ENCODE assay signal across 8 cellular contexts in genomic region chr10:72692897-72693598, GRCh38. TPM values are rescaled to one million over a fixed set of nuclear protein-coding genes. Genes with fewer than 3 reads are reported as not detected.
DNase-seq lines count a peak whose midpoint lies in the region; ATAC-seq and TF ChIP-seq lines count a peak whose summit lies in the region.

No MANE protein-coding gene starts in this region.

- no peaks in the 10 kb centered on the region for H3K36me3 ChIP-seq in IMR-90 (ENCODE audit: control insufficient read depth, insufficient read depth, low read length)

- TF ChIP-seq CTCF in IMR-90 (conservative IDR thresholded peaks at IDR 0.05; ENCODE audit: low read depth, low read length), result no peak

- peak overlapping the region; percentile 68 for H3K27ac Mint-ChIP-seq in activated naive CD8-positive, alpha-beta T cell
- peak overlapping the region; percentile 68 to 77 (median 70) for H3K27ac Mint-ChIP-seq in immature natural killer cell
- H3K27ac Mint-ChIP-seq in stimulated activated naive CD8-positive, alpha-beta T cell treated with anti-CD3 and anti-CD28 coated beads, Interleukin-15, Interleukin-2, amounts not matched to agents 100 ng/mL and 50 ng/mL, for 24 hours, result peak overlapping the region; percentile 81

- in situ Hi-C loops in IMR-90 (cut with MboI; ENCODE audit: low sequenced_read_pairs), result loop anchor here (5.0 kb wide), 1 partner anchor 139 kb away; no protein-coding TSS in a partner anchor

- peak; percentile 16 for DNase-seq in NCI-H510A treated with DMSO at 0.1 percent for 48 hours (lab: John Stamatoyannopoulos, UW)
- no peak for DNase-seq in NCI-H510A (lab: John Stamatoyannopoulos, UW)
- peak; percentile 18 for DNase-seq in IMR-90
- peak in 1 of 3 donors; percentile 35 for DNase-seq in immature natural killer cell
- DNase-seq in cerebellum (ENCODE audit: low spot score), result no peak
- no peak for DNase-seq in NCI-H1694 (lab: John Stamatoyannopoulos, UW)

- no peaks in the 10 kb centered on the region for H3K36me3 Mint-ChIP-seq in activated naive CD8-positive, alpha-beta T cell
- no peaks in the 10 kb centered on the region for H3K36me3 Mint-ChIP-seq in immature natural killer cell
- no peaks in the 10 kb centered on the region for H3K36me3 Mint-ChIP-seq in stimulated activated naive CD8-positive, alpha-beta T cell treated with anti-CD3 and anti-CD28 coated beads, Interleukin-15, Interleukin-2, amounts not matched to agents 100 ng/mL and 50 ng/mL, for 24 hours (ENCODE audit: low read depth)

- H3K18ac ChIP-seq in IMR-90 (ENCODE audit: low read depth, low read length), result peak overlapping the region; percentile 14

- dilution Hi-C loops in IMR-90 (cut with HindIII; ENCODE audit: low sequenced_read_pairs, unreplicated experiment), result no loop called here

- peak overlapping the region; percentile 47 to 81; a peak in 3 of 4 replicates for H4K8ac ChIP-seq in IMR-90 (ENCODE audit: low read depth in 2 of 2, low read length in 2 of 2)

- POLR2A ChIA-PET in IMR-90 (lab: Charles Lee; ENCODE audit: unreplicated experiment), result interaction anchor here (0.6 to 0.7 kb wide), 2 partner anchors 140 to 168 kb away, joined by 3 to 4 read pairs; no protein-coding TSS in a partner anchor

- H3K4me3 Mint-ChIP-seq in activated naive CD8-positive, alpha-beta T cell, result peak overlapping the region; percentile 86
- peak overlapping the region; percentile 83 to 93 (median 91) for H3K4me3 Mint-ChIP-seq in immature natural killer cell
- peak overlapping the region; percentile 91 for H3K4me3 Mint-ChIP-seq in stimulated activated naive CD8-positive, alpha-beta T cell treated with anti-CD3 and anti-CD28 coated beads, Interleukin-15, Interleukin-2, amounts not matched to agents 100 ng/mL and 50 ng/mL, for 24 hours

- peaks cover 22 to 48% of the 10 kb centered on the region in 2 experiments; a peak in 3 of 4 replicates for H3K79me1 ChIP-seq in IMR-90 (ENCODE audit: low read depth in 1 of 2, low read length in 2 of 2)

- H3K14ac ChIP-seq in IMR-90 (replicated peaks; ENCODE audit: low read depth, low read length), result peak overlapping the region; percentile 93

- H3K23ac ChIP-seq in IMR-90 (ENCODE audit: low read depth, low read length), result peak overlapping the region; percentile 99

- intact Hi-C loops in IMR-90 (cut with micrococcal nuclease), result loop anchor here (2.0 to 5.0 kb wide), 2 partner anchors 316 to 328 kb away; no protein-coding TSS in a partner anchor

- H3K27ac ChIP-seq in IMR-90 (ENCODE audit: insufficient read depth, low read length), result peak overlapping the region; percentile 83

- H3K4ac ChIP-seq in IMR-90 (ENCODE audit: low read depth, low read length), result peak overlapping the region; percentile 97

- CTCF ChIA-PET in IMR-90 (lab: Yijun Ruan, JAX), result interaction anchor here (0.9 to 1.5 kb wide), 2 partner anchors 117 to 141 kb away, joined by 3 to 5 read pairs; no protein-coding TSS in a partner anchor

- H2BK5ac ChIP-seq in IMR-90 (ENCODE audit: low read depth, low read length, poor library complexity, severe bottlenecking), result peak overlapping the region; percentile 65

- H3K4me2 ChIP-seq in IMR-90 (ENCODE audit: low read depth, low read length), result peak overlapping the region; percentile 98

- H2BK20ac ChIP-seq in IMR-90 (ENCODE audit: low read depth, low read length), result 0 out of 2 replicates have a peak overlapping the region, but pooled peaks have one; percentile 4

- H3K56ac ChIP-seq in IMR-90 (ENCODE audit: extremely low read depth, insufficient read depth, low read length), result peak overlapping the region; percentile 73

- no peak for TF ChIP-seq POLR2A in IMR-90 (IDR thresholded peaks at IDR 0.05; ENCODE audit: low read depth, low read length)

- no peaks in the 10 kb centered on the region for H3K27me3 Mint-ChIP-seq in activated naive CD8-positive, alpha-beta T cell
- peaks cover 0 to 6% (median 0%) of the 10 kb centered on the region in 3 donors for H3K27me3 Mint-ChIP-seq in immature natural killer cell (ENCODE audit: low read depth in 3 of 3)
- H3K27me3 Mint-ChIP-seq in stimulated activated naive CD8-positive, alpha-beta T cell treated with anti-CD3 and anti-CD28 coated beads, Interleukin-15, Interleukin-2, amounts not matched to agents 100 ng/mL and 50 ng/mL, for 24 hours, result no peaks in the 10 kb centered on the region

- peak overlapping the region; percentile 95 for H2AK5ac ChIP-seq in IMR-90 (ENCODE audit: low read depth, low read length)

- peak overlapping the region; percentile 95 for H3K4me3 ChIP-seq in IMR-90 (ENCODE audit: insufficient read depth, low read depth, low read length)

- no peaks in the 10 kb centered on the region for H3K27me3 ChIP-seq in IMR-90 (ENCODE audit: control insufficient read depth, insufficient read depth, low read length)

- peak overlapping the region; percentile 69; the same call in 1 of the 3 replicates for H2BK15ac ChIP-seq in IMR-90 (ENCODE audit: low read depth, low read length)

- WGBS in IMR-90 (ENCODE audit: extremely low coverage in 2 of 2, insufficient read length in 1 of 2), 2 experiments, result 0% methylated on average over 6 of the region's 11 CpGs; no CpG with 5 or more reads in 1 of the 2 experiments

- no TSS peak for BruUV-seq in IMR-90 (replicated peaks; lab: Mats Ljungman, UMichigan)

- H3K9me1 ChIP-seq in IMR-90 (ENCODE audit: insufficient read depth, low read length), result peaks cover 6% of the 10 kb centered on the region

- peak overlapping the region; percentile 80 for H2AK9ac ChIP-seq in IMR-90 (replicated peaks; ENCODE audit: low read depth, low read length, poor library complexity)

- peak; percentile 1; the same call in 1 of the 2 replicates for ATAC-seq in IMR-90 (ENCODE audit: low read depth)

- H4K91ac ChIP-seq in IMR-90 (ENCODE audit: insufficient read depth, low read depth, low read length), result peak overlapping the region; percentile 78

- no peak for TF ChIP-seq RAD21 in IMR-90 (IDR thresholded peaks at IDR 0.05; ENCODE audit: low read length)

- peaks cover 35% of the 10 kb centered on the region for H3K4me1 Mint-ChIP-seq in activated naive CD8-positive, alpha-beta T cell (ENCODE audit: low read depth)
- H3K4me1 Mint-ChIP-seq in immature natural killer cell, result peaks cover 21 to 28% of the 10 kb centered on the region in 2 donors
- H3K4me1 Mint-ChIP-seq in stimulated activated naive CD8-positive, alpha-beta T cell treated with anti-CD3 and anti-CD28 coated beads, Interleukin-15, Interleukin-2, amounts not matched to agents 100 ng/mL and 50 ng/mL, for 24 hours (ENCODE audit: low read depth), result peaks cover 39% of the 10 kb centered on the region

- no peak overlapping the region for H4K5ac ChIP-seq in IMR-90 (ENCODE audit: low read depth, low read length)

- H3K9ac ChIP-seq in IMR-90 (ENCODE audit: low read depth, low read length), result peak overlapping the region; percentile 83

- no peaks in the 10 kb centered on the region for H3K9me3 Mint-ChIP-seq in activated naive CD8-positive, alpha-beta T cell (ENCODE audit: low read depth)
- H3K9me3 Mint-ChIP-seq in immature natural killer cell, result no peaks in the 10 kb centered on the region
- no peaks in the 10 kb centered on the region for H3K9me3 Mint-ChIP-seq in stimulated activated naive CD8-positive, alpha-beta T cell treated with anti-CD3 and anti-CD28 coated beads, Interleukin-15, Interleukin-2, amounts not matched to agents 100 ng/mL and 50 ng/mL, for 24 hours

- peaks cover 8% of the 10 kb centered on the region; the same call in 1 of the 2 replicates for H3K4me1 ChIP-seq in IMR-90 (ENCODE audit: control insufficient read depth, insufficient read depth, low read length)

- H3K9me3 ChIP-seq in IMR-90 (ENCODE audit: control insufficient read depth, insufficient read depth, low read length), result no peaks in the 10 kb centered on the region

- peak overlapping the region; percentile 91 for H2AFZ ChIP-seq in IMR-90 (replicated peaks; ENCODE audit: low read length, poor library complexity)

- H2BK120ac ChIP-seq in IMR-90 (ENCODE audit: low read depth, low read length), result peak overlapping the region; percentile 73

- peaks cover 34% of the 10 kb centered on the region for H4K20me1 ChIP-seq in IMR-90 (ENCODE audit: insufficient read depth, low read length)

TF ChIP-seq in IMR-90, 13 proteins besides CTCF, POLR2A, EP300 and RAD21:
- TF ChIP-seq MAFK (IDR thresholded peaks at IDR 0.05; ENCODE audit: low read depth, low read length), result no peak
- no peak for TF ChIP-seq CHD1 (IDR thresholded peaks at IDR 0.05; ENCODE audit: low read depth, low read length)
- TF ChIP-seq CEBPB (IDR thresholded peaks at IDR 0.05; ENCODE audit: low read depth, low read length), result no peak
- no peak for TF ChIP-seq MAZ (IDR thresholded peaks at IDR 0.05; ENCODE audit: borderline replicate concordance, low read depth, low read length)
- TF ChIP-seq RFX5 (IDR thresholded peaks at IDR 0.05; ENCODE audit: low read depth, low read length), result no peak
- no peak for TF ChIP-seq SMC3 (IDR thresholded peaks at IDR 0.05; ENCODE audit: low read depth, low read length)
- TF ChIP-seq ELK1 (IDR thresholded peaks at IDR 0.05; ENCODE audit: borderline replicate concordance, low read depth, low read length), result no peak
- TF ChIP-seq USF2 (IDR thresholded peaks at IDR 0.05; ENCODE audit: low read depth, low read length), result no peak
- no peak for TF ChIP-seq NFE2L2 (IDR thresholded peaks at IDR 0.05; ENCODE audit: low read depth, low read length)
- TF ChIP-seq RCOR1 (IDR thresholded peaks at IDR 0.05; ENCODE audit: insufficient replicate concordance, low read length), result no peak

RNA-seq across cellular contexts. Expression of gene MCU, which starts 1.1 kb away (rescaled TPM):
- total RNA-seq in IMR-90 (2012; rRNA removed) (36.2 and 39.7 TPM in 2 replicates), cerebellum (38.5 TPM)
- polyA plus RNA-seq in IMR-90 (2012; rRNA removed) (35.1 and 36.7 TPM in 2 replicates), immature natural killer cell (10 to 100 TPM in 2 of 3 donors, 1 to 10 TPM in 1; 9.2 to 11.6 (median 11.5) TPM)
- polyA plus RNA-seq in IMR-90 (2012; cell fraction: cytosol; rRNA removed), result 9.6 and 11.2 TPM in 2 replicates
- polyA plus RNA-seq in IMR-90 (2012; cell fraction: nucleus; rRNA removed; ENCODE audit: low replicate concordance), result 12.1 and 61.4 TPM in 2 replicates

Comparison
In these comparisons a context has a peak if more than half of its experiments do, and no peak if none do; other contexts are left out.
1. DNase-seq: peak in NCI-H510A treated with DMSO at 0.1 percent for 48 hours (single experiment) and IMR-90 (single experiment); none in NCI-H510A (single experiment), cerebellum (single experiment) and NCI-H1694 (single experiment).
2. Peak in every context shown above with its lines, with median percentiles within 50 percentile points of each other: H3K27ac Mint-ChIP-seq and H3K4me3 Mint-ChIP-seq.